In the genomic region with DNA sequence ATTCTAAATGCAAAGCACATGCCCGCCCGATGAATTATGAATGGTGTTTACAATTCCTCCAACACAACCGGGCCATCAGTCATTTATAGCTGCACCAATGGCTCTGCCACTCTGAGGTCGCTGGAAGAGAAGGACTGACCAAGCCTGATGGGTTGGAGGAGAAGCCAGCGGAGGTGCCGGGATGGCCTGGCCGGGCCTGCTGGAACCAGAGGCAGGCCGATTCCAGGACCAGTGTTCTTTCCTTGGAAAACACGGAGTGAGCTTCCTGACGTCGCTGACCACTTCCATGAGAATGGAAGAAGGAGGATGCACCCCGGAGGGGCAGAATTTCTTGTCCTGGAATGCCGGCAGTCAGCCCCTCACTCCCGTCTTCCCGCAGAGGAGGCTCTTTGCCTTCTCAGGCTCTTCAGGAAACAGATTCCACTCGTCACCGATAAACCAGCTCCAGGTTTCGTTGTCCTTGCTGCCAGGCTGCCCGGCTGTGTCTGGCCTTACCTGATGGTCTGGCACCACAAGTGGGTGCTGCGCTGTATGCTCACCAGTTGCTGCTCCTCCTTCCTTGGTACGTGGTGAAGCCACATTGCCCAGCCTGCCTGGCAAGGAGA, we compare ENCODE assay signal across 19 cellular contexts.
DNase-seq lines count a peak whose midpoint lies in the region; ATAC-seq, FAIRE-seq and TF ChIP-seq lines count a peak whose summit lies in the region.
"Had no signal": no experiment of that assay in that cellular context is flagged by ENCODE, and none has a peak within 500 bp of the region (broad histone marks: within the 10 kb centered on the region; RNA-seq: fewer than 3 reads in every experiment).

No MANE protein-coding gene starts in this region.

- H3K27me3 Mint-ChIP-seq in endodermal cell (ENCODE audit: insufficient read depth) (peaks cover 44% of the 10 kb centered on the region), Calu3 (ENCODE audit: unreplicated experiment) (peaks cover 61% of the 10 kb centered on the region)

- H3K9me3 Mint-ChIP-seq in endodermal cell (no peaks in the 10 kb centered on the region), Calu3 (ENCODE audit: low read depth, unreplicated experiment) (no peaks in the 10 kb centered on the region)

- H3K27ac Mint-ChIP-seq in endodermal cell (no peak overlapping the region), Calu3 (ENCODE audit: unreplicated experiment) (no peak overlapping the region)
- H3K27ac Mint-ChIP-seq: B cell; CD4-positive, CD25-positive, alpha-beta regulatory T cell; CD8-positive, alpha-beta memory T cell; HFFc6 had no signal

- no peaks in the 10 kb centered on the region for H3K36me3 Mint-ChIP-seq in endodermal cell (ENCODE audit: low read depth)
- H3K36me3 Mint-ChIP-seq in Calu3 (ENCODE audit: insufficient read depth, unreplicated experiment), result no peaks in the 10 kb centered on the region
- H3K36me3 Mint-ChIP-seq: CD4-positive, CD25-positive, alpha-beta regulatory T cell had no signal

- TF ChIP-seq CTCF in K562 (IDR thresholded peaks at IDR 0.05 in 2 of 3, conservative IDR thresholded peaks at IDR 0.05 in 1 of 3; ENCODE audit: insufficient read depth in 2 of 3, low read depth in 1 of 3, low read length in 3 of 3), result no peak
- TF ChIP-seq CTCF in endodermal cell (conservative IDR thresholded peaks at IDR 0.05), result no peak
- no peak for TF ChIP-seq CTCF in Calu3 (IDR thresholded peaks at IDR 0.05; ENCODE audit: unreplicated experiment)

- H2BK15ac ChIP-seq in neuronal stem cell (ENCODE audit: low read length), result no peak overlapping the region

- no peak overlapping the region for H2BK120ac ChIP-seq in neuronal stem cell (ENCODE audit: low read depth, low read length)

- no peak overlapping the region for H2AK5ac ChIP-seq in neuronal stem cell (ENCODE audit: low read depth, low read length)

- H3K4me1 ChIP-seq in K562 (replicated peaks in 1 of 2; ENCODE audit: control insufficient read depth in 2 of 2, insufficient read depth in 2 of 2, low read length in 2 of 2) (peaks cover 40 to 41% of the 10 kb centered on the region in 2 experiments), endodermal cell (ENCODE audit: control insufficient read depth, insufficient read depth, low read length) (peaks cover 5% of the 10 kb centered on the region), neuronal stem cell (ENCODE audit: control insufficient read depth in 2 of 2, insufficient read depth in 1 of 2, low read depth in 1 of 2, low read length in 2 of 2) (peaks cover 0 to 41% of the 10 kb centered on the region in 2 donors), GM23248 (ENCODE audit: insufficient read depth) (no peaks in the 10 kb centered on the region)

- H2AFZ ChIP-seq in K562 (ENCODE audit: low read depth, low read length) (peak overlapping the region; percentile 19; the same call in 1 of the 2 replicates), neuronal stem cell (ENCODE audit: low read length) (no peak overlapping the region), GM23248 (no peak overlapping the region)

- H3K9me1 ChIP-seq in K562 (ENCODE audit: control insufficient read depth, insufficient read depth, low read length), result no peaks in the 10 kb centered on the region

- H3K4me2 ChIP-seq in K562 (ENCODE audit: insufficient read depth, low read length), result peak overlapping the region; percentile 17; the same call in 1 of the 2 replicates
- no peak overlapping the region for H3K4me2 ChIP-seq in neuronal stem cell (ENCODE audit: insufficient read depth, low read length, poor library complexity, severe bottlenecking)
- H3K4me2 ChIP-seq in GM23248 (ENCODE audit: unreplicated experiment), result no peak overlapping the region

- no peak overlapping the region for H2BK12ac ChIP-seq in neuronal stem cell (ENCODE audit: low read length)

- ATAC-seq in K562, result no peak

- H2BK5ac ChIP-seq in neuronal stem cell (ENCODE audit: low read length), result no peak overlapping the region

- TF ChIP-seq RAD21 in K562 (CRISPR knock-in tag; conservative IDR thresholded peaks at IDR 0.05 in 1 of 2, IDR thresholded peaks at IDR 0.05 in 1 of 2), result no peak

- peaks cover 17% of the 10 kb centered on the region for H3K4me1 Mint-ChIP-seq in endodermal cell
- no peaks in the 10 kb centered on the region for H3K4me1 Mint-ChIP-seq in Calu3 (ENCODE audit: low read depth, unreplicated experiment)
- H3K4me1 Mint-ChIP-seq: B cell; CD4-positive, CD25-positive, alpha-beta regulatory T cell; CD8-positive, alpha-beta memory T cell had no signal

- no peak overlapping the region for H4K8ac ChIP-seq in neuronal stem cell (ENCODE audit: low read depth, low read length)

- H3K4me3 Mint-ChIP-seq in endodermal cell (no peak overlapping the region), Calu3 (ENCODE audit: low read depth, unreplicated experiment) (no peak overlapping the region)
- H3K4me3 Mint-ChIP-seq: B cell; CD4-positive, CD25-positive, alpha-beta regulatory T cell; CD8-positive, alpha-beta memory T cell; HFFc6; IgD-negative memory B cell had no signal

- H3K79me1 ChIP-seq in neuronal stem cell (ENCODE audit: low read depth, low read length), result no peaks in the 10 kb centered on the region

- no peaks in the 10 kb centered on the region for H3K36me3 ChIP-seq in H7 (replicated peaks; ENCODE audit: control insufficient read depth, insufficient read depth, low read length)
- H3K36me3 ChIP-seq in K562 (ENCODE audit: control insufficient read depth, insufficient read depth, low read length), result no peaks in the 10 kb centered on the region; the same call in 2 of the 3 replicates
- H3K36me3 ChIP-seq in endodermal cell (ENCODE audit: control insufficient read depth, insufficient read depth, low read length), result no peaks in the 10 kb centered on the region
- no peaks in the 10 kb centered on the region for H3K36me3 ChIP-seq in neuronal stem cell (replicated peaks in 1 of 2; ENCODE audit: control insufficient read depth in 2 of 2, insufficient read depth in 2 of 2, low read length in 2 of 2)
- H3K36me3 ChIP-seq in GM23248 (ENCODE audit: low read depth), result no peaks in the 10 kb centered on the region

- H3K4me3 ChIP-seq in H7 (ENCODE audit: insufficient read depth, low read depth, low read length) (no peak overlapping the region), K562 (no peak overlapping the region), endodermal cell (ENCODE audit: low read length) (no peak overlapping the region), neuronal stem cell (ENCODE audit: low read length in 2 of 2) (no peak overlapping the region), GM23248 (no peak overlapping the region)

- H3K79me2 ChIP-seq in K562 (ENCODE audit: control insufficient read depth, insufficient read depth, low read length) (no peaks in the 10 kb centered on the region), GM23248 (ENCODE audit: insufficient read depth) (no peaks in the 10 kb centered on the region)

- H3K14ac ChIP-seq in neuronal stem cell (ENCODE audit: low read length), result no peak overlapping the region

- BruUV-seq in K562 (replicated peaks; lab: Mats Ljungman, UMichigan) (no TSS peak), Calu3 (replicated peaks; lab: Mats Ljungman, UMichigan) (no TSS peak)

- peak overlapping the region; percentile 11 for H3K18ac ChIP-seq in neuronal stem cell (ENCODE audit: low read length)

- TF ChIP-seq EP300 in K562 (IDR thresholded peaks at IDR 0.05; ENCODE audit: low read length), result no peak

- H3K27ac ChIP-seq in K562 (ENCODE audit: extremely low read depth, low read depth, low read length), result no peak overlapping the region; the same call in 2 of the 3 replicates
- no peak overlapping the region for H3K27ac ChIP-seq in endodermal cell (ENCODE audit: low read depth, low read length)
- H3K27ac ChIP-seq in neuronal stem cell (replicated peaks; ENCODE audit: low read length), result no peak overlapping the region
- H3K27ac ChIP-seq in GM23248, result no peak overlapping the region
- H3K27ac ChIP-seq: HL-60 had no signal

- FAIRE-seq in K562 (lab: Jason Lieb, UNC), result no peak
- FAIRE-seq: D721Med, G401.6, GM12891 had no signal

- intact Hi-C loops in K562 (cut with micrococcal nuclease) (loop anchor here (10.0 kb wide), 2 partner anchors 118 to 518 kb away; a partner anchor contains a TSS), Calu3 (cut with micrococcal nuclease; ENCODE audit: unreplicated experiment) (no loop called here)

- H4K20me1 ChIP-seq in K562 (replicated peaks; ENCODE audit: control insufficient read depth, insufficient read depth, low read length), result no peaks in the 10 kb centered on the region
- H4K20me1 ChIP-seq in GM23248 (ENCODE audit: insufficient read depth), result no peaks in the 10 kb centered on the region

- H3K9me2 ChIP-seq in GM23248 (ENCODE audit: insufficient read depth), result no peaks in the 10 kb centered on the region

- in situ Hi-C loops in K562 (cut with MboI) (no loop called here), GM23248 (cut with MboI) (no loop called here)

- CTCF ChIA-PET in K562 (lab: Yijun Ruan, JAX; ENCODE audit: low intra/inter-chr PET ratio) (no interaction called here), Calu3 (lab: Charles Lee) (no interaction called here)

- POLR2A ChIA-PET in K562 (lab: Yijun Ruan, JAX), result no interaction called here

- 91% methylated on average over 17 of the region's 21 CpGs for WGBS in K562 (ENCODE audit: insufficient coverage, low coverage, missing lambda C conversion rate)
- 90 to 92% methylated on average over 19 to 21 of the region's 21 CpGs for WGBS in endodermal cell (ENCODE audit: insufficient coverage in 1 of 2, insufficient read length in 1 of 2), 2 experiments
- WGBS in neuronal stem cell (ENCODE audit: extremely low coverage in 2 of 2, insufficient read length in 2 of 2, insufficient replicate concordance in 1 of 2), 2 donors, result no CpG with 5 or more reads among the region's 21 CpGs
- 68 to 70% methylated on average over 21 of the region's 21 CpGs for WGBS in GM23248 (ENCODE audit: low coverage in 1 of 2, low lambda C conversion rate in 2 of 2, missing lambda C conversion rate in 2 of 2), 2 experiments

- TF ChIP-seq POLR2A in K562 (conservative IDR thresholded peaks at IDR 0.05), result no peak

- no peak overlapping the region for H4K91ac ChIP-seq in neuronal stem cell (ENCODE audit: low read depth, low read length, poor library complexity)

- DNase-seq in H7 (peak; percentile 54), K562 (ENCODE audit: extremely low read depth in 1 of 4, low spot score in 3 of 4) (no peak), endodermal cell (peak; percentile 44), neuronal stem cell (ENCODE audit: low spot score) (no peak), Calu3 (no peak), GM23248 (no peak), mucosa of gallbladder (ENCODE audit: low spot score) (no peak)
- DNase-seq: C1 segment of cervical spinal cord; CD4-positive, CD25-positive, alpha-beta regulatory T cell; CD8-positive, alpha-beta memory T cell; COR-L47; HFFc6; KG1 had no signal

- no peaks in the 10 kb centered on the region for H3K27me3 ChIP-seq in H7 (ENCODE audit: control insufficient read depth, insufficient read depth, low read length)
- H3K27me3 ChIP-seq in K562 (ENCODE audit: control insufficient read depth in 2 of 2, insufficient read depth in 2 of 2, low read length in 2 of 2), result no peaks in the 10 kb centered on the region
- H3K27me3 ChIP-seq in endodermal cell (ENCODE audit: control insufficient read depth, insufficient read depth, low read length, poor library complexity, severe bottlenecking), result peaks cover 36% of the 10 kb centered on the region
- peaks cover 0 to 3% (median 0%) of the 10 kb centered on the region in 3 experiments for H3K27me3 ChIP-seq in neuronal stem cell (ENCODE audit: control insufficient read depth in 3 of 3, insufficient read depth in 3 of 3, low read depth in 1 of 3, low read length in 3 of 3)
- no peaks in the 10 kb centered on the region for H3K27me3 ChIP-seq in GM23248 (replicated peaks; ENCODE audit: insufficient read depth)

- H3K23ac ChIP-seq in neuronal stem cell (ENCODE audit: low read depth, low read length, poor library complexity), result no peak overlapping the region

- no peak overlapping the region for H3K9ac ChIP-seq in K562 (ENCODE audit: insufficient read depth in 1 of 2, low read depth in 2 of 2, low read length in 2 of 2)
- no peak overlapping the region for H3K9ac ChIP-seq in endodermal cell (ENCODE audit: extremely low read depth, low read length, poor library complexity, severe bottlenecking)
- no peak overlapping the region for H3K9ac ChIP-seq in neuronal stem cell (ENCODE audit: low read depth, low read length, poor library complexity)
- H3K9ac ChIP-seq in GM23248, result no peak overlapping the region

- H3K9me3 ChIP-seq in K562 (replicated peaks; ENCODE audit: control insufficient read depth, insufficient read depth, low read depth, low read length) (peaks cover 7% of the 10 kb centered on the region), endodermal cell (ENCODE audit: control insufficient read depth, low read length) (no peaks in the 10 kb centered on the region), neuronal stem cell (replicated peaks in 1 of 2; ENCODE audit: control insufficient read depth in 2 of 2, insufficient read depth in 1 of 2, low read depth in 1 of 2, low read length in 2 of 2) (no peaks in the 10 kb centered on the region), GM23248 (ENCODE audit: low read depth) (no peaks in the 10 kb centered on the region)

- no peaks in the 10 kb centered on the region for H3F3A ChIP-seq in GM23248 (ENCODE audit: insufficient read depth)

- H3K4ac ChIP-seq in neuronal stem cell (ENCODE audit: low read length), result no peak overlapping the region

Comparison
In these comparisons a context has a peak if more than half of its experiments do, and no peak if none do; other contexts are left out.
1. DNase-seq: peak in H7 (single experiment) and endodermal cell (single experiment); none in K562 (0 of 4), neuronal stem cell (single experiment), Calu3 (single experiment), GM23248 (single experiment) and mucosa of gallbladder (single experiment).